9 cellular contexts compared by ENCODE assay signal in genomic region chr7:7772385-7772784, GRCh38. TPM values are rescaled to one million over a fixed set of nuclear protein-coding genes. Genes with fewer than 3 reads are reported as not detected.
A peak's percentile ranks its signal among the peaks of the same experiment; 100 is the strongest.
DNase-seq lines count a peak whose midpoint lies in the region; ATAC-seq and TF ChIP-seq lines count a peak whose summit lies in the region.
"Had no signal": no experiment of that assay in that cellular context is flagged by ENCODE, and none has a peak within 500 bp of the region (broad histone marks: within the 10 kb centered on the region; RNA-seq: fewer than 3 reads in every experiment).

No MANE protein-coding gene starts in this region.

- intact Hi-C loops in activated B cell treated with CpG ODN at 0.5 μM for 24 hours (cut with micrococcal nuclease), result loop anchor here (1.0 to 2.0 kb wide), 2 partner anchors 10 to 44 kb away; no protein-coding TSS in a partner anchor

- no peak overlapping the region for H3K4me3 ChIP-seq in muscle layer of colon (ENCODE audit: low read depth in 1 of 2, low read length in 2 of 2)

- no peaks in the 10 kb centered on the region for H3K27me3 Mint-ChIP-seq in activated B cell treated with CpG ODN at 0.5 μM for 24 hours

- no peaks in the 10 kb centered on the region for H3K9me3 ChIP-seq in muscle layer of colon (ENCODE audit: low read length)

- CTCF ChIA-PET in activated B cell treated with CpG ODN at 0.5 μM for 24 hours (lab: Charles Lee), result interaction anchor here (1.5 to 2.0 kb wide), 2 partner anchors 12 to 418 kb away, joined by 3 to 7 read pairs; no protein-coding TSS in a partner anchor

- TF ChIP-seq CTCF in activated B cell treated with CpG ODN at 0.5 μM for 24 hours (IDR thresholded peaks at IDR 0.05), result no peak

- DNase-seq in NCI-H1436 treated with DMSO at 0.1 percent for 48 hours (lab: John Stamatoyannopoulos, UW) (peak; percentile 45), NCI-H1436 (lab: John Stamatoyannopoulos, UW) (no peak), activated B cell treated with CpG ODN at 0.5 μM for 24 hours (no peak), Kasumi-1 (lab: John Stamatoyannopoulos, UW) (no peak), NCI-H2029 (lab: John Stamatoyannopoulos, UW) (no peak)

- no peaks in the 10 kb centered on the region for H3K36me3 ChIP-seq in muscle layer of colon (ENCODE audit: insufficient read depth, low read length)

- POLR2A ChIA-PET in activated B cell treated with CpG ODN at 0.5 μM for 24 hours (lab: Charles Lee), result interaction anchor here (0.9 to 2.0 kb wide), 6 partner anchors 11 to 198 kb away, joined by 3 to 8 read pairs (median 5); partner anchors contain the start of gene GLCCI1

- H3K36me3 Mint-ChIP-seq in activated B cell treated with CpG ODN at 0.5 μM for 24 hours (ENCODE audit: low read depth), result no peaks in the 10 kb centered on the region

- peaks cover 7% of the 10 kb centered on the region for H3K4me1 ChIP-seq in muscle layer of colon (ENCODE audit: insufficient read depth, low read length)

- ATAC-seq in HG03457 (IDR thresholded peaks at IDR 0.05; ENCODE audit: unreplicated experiment) (peak; percentile 41), activated B cell treated with CpG ODN at 0.5 μM for 24 hours (ENCODE audit: low read depth) (peak; percentile 78), GM19328 (IDR thresholded peaks at IDR 0.05; ENCODE audit: unreplicated experiment) (no peak)

- peaks cover 46% of the 10 kb centered on the region for H3K4me1 Mint-ChIP-seq in activated B cell treated with CpG ODN at 0.5 μM for 24 hours

- H3K27ac Mint-ChIP-seq in activated B cell treated with CpG ODN at 0.5 μM for 24 hours, result peak overlapping the region; percentile 93

- no peak overlapping the region for H3K27ac ChIP-seq in muscle layer of colon (ENCODE audit: low read depth, low read length)
- H3K27ac ChIP-seq: 22Rv1 had no signal

- peak overlapping the region; percentile 34 for H3K9ac ChIP-seq in muscle layer of colon (ENCODE audit: low read length)

- no peaks in the 10 kb centered on the region for H3K9me3 Mint-ChIP-seq in activated B cell treated with CpG ODN at 0.5 μM for 24 hours

- peak overlapping the region; percentile 84 for H3K4me3 Mint-ChIP-seq in activated B cell treated with CpG ODN at 0.5 μM for 24 hours

- no peaks in the 10 kb centered on the region for H3K27me3 ChIP-seq in muscle layer of colon (ENCODE audit: control insufficient read depth in 1 of 2, insufficient read depth in 2 of 2, low read length in 2 of 2)

RNA-seq across cellular contexts. Expression of gene RPA3, which starts 54.0 kb away (rescaled TPM):
- total RNA-seq in activated B cell treated with CpG ODN at 0.5 μM for 24 hours, result 64.9 and 83.2 TPM in 2 replicates
